Comparison of ENCODE assay signal across 7 cellular contexts in genomic region chr5:92976156-92976555, GRCh38.
"Had no signal": no experiment of that assay in that cellular context is flagged by ENCODE, and none has a peak within 500 bp of the region (broad histone marks: within the 10 kb centered on the region; RNA-seq: fewer than 3 reads in every experiment).

No MANE protein-coding gene starts in this region.

- ATAC-seq: GM12878 had no signal

- DNase-seq: GDM1, GF-D8 had no signal

- FAIRE-seq: GM12878, GM12891, GM12892, GM18507, GM19239 had no signal

- H3K4me3 ChIP-seq: GM12878 had no signal
